Comparison of ENCODE assay signal across 8 cellular contexts in genomic region chr22:19477321-19478085, GRCh38. TPM values are rescaled to one million over a fixed set of nuclear protein-coding genes. Genes with fewer than 3 reads are reported as not detected.
DNase-seq lines count a peak whose midpoint lies in the region; ATAC-seq and TF ChIP-seq lines count a peak whose summit lies in the region.

No MANE protein-coding gene starts in this region.

- peak overlapping the region; percentile 82 for H3K4me2 ChIP-seq in osteoblast (ENCODE audit: insufficient read depth, low read length)

- peak overlapping the region; percentile 88 to 95 for H3K4me3 Mint-ChIP-seq in effector memory CD8-positive, alpha-beta T cell

- H3K36me3 Mint-ChIP-seq in effector memory CD8-positive, alpha-beta T cell (ENCODE audit: insufficient read depth), result peaks cover 21% of the 10 kb centered on the region

- TF ChIP-seq CTCF in GM12864 (IDR thresholded peaks at IDR 0.05; ENCODE audit: low read depth, low read length, missing control alignments) (no peak), osteoblast (IDR thresholded peaks at IDR 0.05; ENCODE audit: extremely low read depth, low read depth, low read length) (peak; percentile 33)

- H3K9me3 ChIP-seq in osteoblast (ENCODE audit: low read depth, low read length), result no peaks in the 10 kb centered on the region

- peaks cover 74% of the 10 kb centered on the region for H3K79me2 ChIP-seq in osteoblast (ENCODE audit: insufficient read depth, low read length)

- ATAC-seq in effector memory CD8-positive, alpha-beta T cell (replicated peaks), result no peak
- ATAC-seq in GM18858 (IDR thresholded peaks at IDR 0.05; ENCODE audit: unreplicated experiment), result no peak
- no peak for ATAC-seq in GM19395 (IDR thresholded peaks at IDR 0.05; ENCODE audit: unreplicated experiment)
- no peak for ATAC-seq in HG02588 (IDR thresholded peaks at IDR 0.05; ENCODE audit: unreplicated experiment)

- H3K9me3 Mint-ChIP-seq in effector memory CD8-positive, alpha-beta T cell, result no peaks in the 10 kb centered on the region

- H4K20me1 ChIP-seq in osteoblast (ENCODE audit: insufficient read depth, low read length), result peaks cover 35% of the 10 kb centered on the region

- H3K36me3 ChIP-seq in osteoblast (ENCODE audit: insufficient read depth, low read length), result peaks cover 28% of the 10 kb centered on the region

- H3K4me3 ChIP-seq in GM12864 (ENCODE audit: low read depth, low read length) (peak overlapping the region; percentile 97), osteoblast (ENCODE audit: insufficient read depth, low read length) (peak overlapping the region; percentile 88)

- H3K27me3 ChIP-seq in osteoblast (ENCODE audit: insufficient read depth, low read length), result no peaks in the 10 kb centered on the region

- H3K27ac ChIP-seq in osteoblast (ENCODE audit: low read depth, low read length), result peak overlapping the region; percentile 100

- H2AFZ ChIP-seq in osteoblast (ENCODE audit: low read length), result no peak overlapping the region

- peaks cover 28 to 31% of the 10 kb centered on the region in 2 donors for H3K4me1 Mint-ChIP-seq in effector memory CD8-positive, alpha-beta T cell (ENCODE audit: low read depth in 2 of 2)

- no peak for DNase-seq in GM12864 (ENCODE audit: low read depth)
- peak; percentile 31 for DNase-seq in NCI-H69 (lab: John Stamatoyannopoulos, UW)
- DNase-seq in effector memory CD8-positive, alpha-beta T cell, result no peak
- no peak for DNase-seq in osteoblast (ENCODE audit: insufficient read length, low spot score, missing footprints)
- DNase-seq in effector CD4-positive, alpha-beta T cell, result no peak

- peak overlapping the region; percentile 99 for H3K27ac Mint-ChIP-seq in effector memory CD8-positive, alpha-beta T cell

- H3K27me3 Mint-ChIP-seq in effector memory CD8-positive, alpha-beta T cell, result no peaks in the 10 kb centered on the region

- peaks cover 22% of the 10 kb centered on the region for H3K4me1 ChIP-seq in osteoblast (ENCODE audit: insufficient read depth, low read length)

RNA-seq across cellular contexts. Expression of gene UFD1, which starts 1.5 kb away (rescaled TPM):
- total RNA-seq in osteoblast, result 53.9 and 56.8 TPM in 2 replicates

RNA-seq across cellular contexts. Expression of gene CDC45, which starts 2.2 kb away (rescaled TPM):
- 0.72 and 1.5 TPM in 2 replicates for total RNA-seq in osteoblast

RNA-seq across cellular contexts. Expression of gene C22orf39, which starts 30.0 kb away (rescaled TPM):
- 14.8 and 15.0 TPM in 2 replicates for total RNA-seq in osteoblast

RNA-seq across cellular contexts. Expression of gene MRPL40, which starts 45.2 kb away (rescaled TPM):
- 34.4 and 35.1 TPM in 2 replicates for total RNA-seq in osteoblast

RNA-seq across cellular contexts. Expression of gene HIRA, which starts 46.0 kb away (rescaled TPM):
- 19.2 and 22.1 TPM in 2 replicates for total RNA-seq in osteoblast
